In genomic region chr12:104986022-104986941, GRCh38 we compare ENCODE assay signal across 1 cellular context.
TF ChIP-seq lines count a peak whose summit lies in the region.

Gene NOPCHAP1, plus strand, starts transcription at chr12:104986316. Its CDS starts 37 bp downstream, at chr12:104986353.

TF ChIP-seq in HepG2, 621 proteins besides CTCF, POLR2A, EP300 and RAD21 (continued from another document and continues in another):
- TF ChIP-seq ZNF407 (CRISPR knock-in tag; IDR thresholded peaks at IDR 0.05; ENCODE audit: not compliant biosample characterization) (no peak), ZKSCAN8 (CRISPR knock-in tag; IDR thresholded peaks at IDR 0.05; ENCODE audit: borderline replicate concordance) (no peak), ZFP91 (CRISPR knock-in tag; IDR thresholded peaks at IDR 0.05; ENCODE audit: borderline replicate concordance) (peak; percentile 53; the same call in 1 of the 2 replicates), ZNF503 (CRISPR knock-in tag; IDR thresholded peaks at IDR 0.05) (no peak), MAZ (IDR thresholded peaks at IDR 0.05; ENCODE audit: borderline replicate concordance, low read depth, low read length) (0 out of 2 replicates have a peak, but pooled peaks have one; percentile 11), MAZ (CRISPR knock-in tag; IDR thresholded peaks at IDR 0.05; ENCODE audit: low read depth) (peak; percentile 50; the same call in 1 of the 2 replicates), NFE2L1 (CRISPR knock-in tag; IDR thresholded peaks at IDR 0.05; ENCODE audit: borderline replicate concordance) (no peak), KMT2B (CRISPR knock-in tag; IDR thresholded peaks at IDR 0.05) (peak; percentile 72; the same call in 1 of the 2 replicates), PRMT3 (CRISPR knock-in tag; IDR thresholded peaks at IDR 0.05; ENCODE audit: borderline replicate concordance, low read depth) (no peak), ZNF468 (CRISPR knock-in tag; IDR thresholded peaks at IDR 0.05) (no peak), ZNF275 (CRISPR knock-in tag; IDR thresholded peaks at IDR 0.05; ENCODE audit: borderline replicate concordance) (no peak), ZNF597 (CRISPR knock-in tag; IDR thresholded peaks at IDR 0.05) (no peak), HBP1 (CRISPR knock-in tag; IDR thresholded peaks at IDR 0.05; ENCODE audit: low read depth) (no peak), RBFOX2 (IDR thresholded peaks at IDR 0.05; ENCODE audit: low read depth, low read length) (peak; percentile 83), ZFP1 (CRISPR knock-in tag; IDR thresholded peaks at IDR 0.05) (no peak), SOX6 (IDR thresholded peaks at IDR 0.05) (no peak), SOX6 (CRISPR knock-in tag; IDR thresholded peaks at IDR 0.05) (no peak), TBX3 (IDR thresholded peaks at IDR 0.05; ENCODE audit: borderline replicate concordance) (no peak), SRF (IDR thresholded peaks at IDR 0.05; ENCODE audit: low read depth, low read length) (no peak; the same call in 1 of the 2 replicates), ZKSCAN1 (IDR thresholded peaks at IDR 0.05; ENCODE audit: low read length) (no peak), MAFF (IDR thresholded peaks at IDR 0.05; ENCODE audit: low read depth, low read length) (no peak), TRIM24 (CRISPR knock-in tag; IDR thresholded peaks at IDR 0.05) (no peak), ZNF766 (CRISPR knock-in tag; IDR thresholded peaks at IDR 0.05; ENCODE audit: borderline replicate concordance) (no peak), ZNF646 (CRISPR knock-in tag; IDR thresholded peaks at IDR 0.05) (no peak), ZNF776 (CRISPR knock-in tag; IDR thresholded peaks at IDR 0.05) (no peak; the same call in 1 of the 2 replicates), HNRNPL (IDR thresholded peaks at IDR 0.05; ENCODE audit: low read depth, low read length) (no peak), TFAP4 (IDR thresholded peaks at IDR 0.05; ENCODE audit: borderline replicate concordance, low read depth) (no peak)
